Comparison of ENCODE assay signal across 1 cellular context in genomic region chr15:41585140-41586047, GRCh38.
TF ChIP-seq lines count a peak whose summit lies in the region.

No MANE protein-coding gene starts in this region.

TF ChIP-seq in endothelial cell of umbilical vein, 7 proteins besides CTCF, POLR2A, EP300 and RAD21:
- TF ChIP-seq POLR2AphosphoS5 (IDR thresholded peaks at IDR 0.05; ENCODE audit: insufficient read depth, low read depth, low read length) (no peak), MAX (IDR thresholded peaks at IDR 0.05; ENCODE audit: insufficient read depth, insufficient read length) (peak; percentile 82), GATA2 (IDR thresholded peaks at IDR 0.05; ENCODE audit: insufficient read depth, insufficient read length, low read depth, low read length) (no peak)
